11 cellular contexts compared by ENCODE assay signal in the genomic region with DNA sequence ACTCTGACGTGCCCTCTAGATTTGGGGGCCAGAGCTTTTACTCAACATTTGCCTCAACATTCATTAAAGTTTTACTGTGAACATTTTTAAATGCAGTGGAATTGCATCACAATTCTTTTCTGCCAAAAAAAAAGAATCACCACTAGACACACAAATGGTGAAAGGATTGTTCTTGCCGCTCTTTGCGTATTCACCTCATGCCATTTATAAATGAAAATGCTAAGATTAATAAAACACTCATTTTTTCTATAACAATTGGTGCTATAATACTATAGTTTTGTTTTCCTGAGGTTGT. TPM values are rescaled to one million over a fixed set of nuclear protein-coding genes. Genes with fewer than 3 reads are reported as not detected.
DNase-seq lines count a peak whose midpoint lies in the region; ATAC-seq, FAIRE-seq and TF ChIP-seq lines count a peak whose summit lies in the region.
"Had no signal": no experiment of that assay in that cellular context is flagged by ENCODE, and none has a peak within 500 bp of the region (broad histone marks: within the 10 kb centered on the region; RNA-seq: fewer than 3 reads in every experiment).

No MANE protein-coding gene starts in this region.

- no peaks in the 10 kb centered on the region for H3K9me3 Mint-ChIP-seq in activated naive CD4-positive, alpha-beta T cell treated with anti-CD3 and anti-CD28 coated beads, Interleukin-2, amount 50 U/mL, for 72 hours
- H3K9me3 Mint-ChIP-seq in naive thymus-derived CD4-positive, alpha-beta T cell: peaks cover 0 to 4% (median 0%) of the 10 kb centered on the region in 11 donors

- no peak for FAIRE-seq in kidney (lab: Jason Lieb, UNC)

- TF ChIP-seq CTCF in AG09309 (IDR thresholded peaks at IDR 0.05; ENCODE audit: control insufficient read depth, insufficient read depth, low read depth, low read length, missing control alignments): no peak
- no peak for TF ChIP-seq CTCF in astrocyte of the spinal cord (IDR thresholded peaks at IDR 0.05; ENCODE audit: low read depth, low read length)
- no peak for TF ChIP-seq CTCF in kidney (IDR thresholded peaks at IDR 0.05; ENCODE audit: borderline replicate concordance, extremely low read depth, insufficient read depth)

- POLR2A ChIA-PET in naive thymus-derived CD4-positive, alpha-beta T cell (lab: Charles Lee): no interaction called here

- peaks cover 2% of the 10 kb centered on the region for H3K27me3 ChIP-seq in skeletal muscle satellite cell (ENCODE audit: control insufficient read depth, insufficient read depth, low read length)
- H3K27me3 ChIP-seq in naive thymus-derived CD4-positive, alpha-beta T cell (ENCODE audit: control insufficient read depth in 2 of 2, insufficient read depth in 2 of 2, low read length in 2 of 2): no peaks in the 10 kb centered on the region
- H3K27me3 ChIP-seq: adrenal gland, BLaER1 had no signal

- H3K27ac Mint-ChIP-seq in activated naive CD4-positive, alpha-beta T cell treated with anti-CD3 and anti-CD28 coated beads, Interleukin-2, amount 50 U/mL, for 72 hours: no peak overlapping the region
- H3K27ac Mint-ChIP-seq in naive thymus-derived CD4-positive, alpha-beta T cell: no peak overlapping the region

- no peaks in the 10 kb centered on the region for H3K36me3 Mint-ChIP-seq in activated naive CD4-positive, alpha-beta T cell treated with anti-CD3 and anti-CD28 coated beads, Interleukin-2, amount 50 U/mL, for 72 hours
- no peaks in the 10 kb centered on the region for H3K36me3 Mint-ChIP-seq in naive thymus-derived CD4-positive, alpha-beta T cell

- no peaks in the 10 kb centered on the region for H3K36me3 ChIP-seq in kidney (ENCODE audit: control insufficient read depth in 1 of 2, insufficient read depth in 2 of 2, low read length in 2 of 2)
- H3K36me3 ChIP-seq in skeletal muscle satellite cell (ENCODE audit: insufficient read depth, low read length): no peaks in the 10 kb centered on the region
- no peaks in the 10 kb centered on the region for H3K36me3 ChIP-seq in naive thymus-derived CD4-positive, alpha-beta T cell (ENCODE audit: control insufficient read depth in 2 of 3, insufficient read depth in 3 of 3, low read length in 3 of 3)
- H3K36me3 ChIP-seq: adrenal gland, BLaER1, neutrophil had no signal

- no peak for ATAC-seq in activated naive CD4-positive, alpha-beta T cell treated with anti-CD3 and anti-CD28 coated beads, Interleukin-2, amount 50 U/mL, for 72 hours
- ATAC-seq in naive thymus-derived CD4-positive, alpha-beta T cell: no peak

- H3K4me1 ChIP-seq in kidney (ENCODE audit: control insufficient read depth in 1 of 2, insufficient read depth in 1 of 2, low read depth in 1 of 2, low read length in 2 of 2): no peaks in the 10 kb centered on the region
- peaks cover 18% of the 10 kb centered on the region for H3K4me1 ChIP-seq in skeletal muscle satellite cell (ENCODE audit: control insufficient read depth, insufficient read depth, low read length)
- no peaks in the 10 kb centered on the region for H3K4me1 ChIP-seq in naive thymus-derived CD4-positive, alpha-beta T cell (ENCODE audit: control insufficient read depth in 2 of 2, insufficient read depth in 2 of 2, low read length in 2 of 2)

- DNase-seq in AG09309 (ENCODE audit: low read depth): no peak
- no peak for DNase-seq in astrocyte of the spinal cord (ENCODE audit: low read depth, low spot score)
- no peak for DNase-seq in kidney
- DNase-seq in NCI-H345 (lab: John Stamatoyannopoulos, UW): no peak
- no peak for DNase-seq in activated naive CD4-positive, alpha-beta T cell treated with anti-CD3 and anti-CD28 coated beads, Interleukin-2, amount 50 U/mL, for 72 hours (ENCODE audit: low spot score in 2 of 2)
- DNase-seq in glomerular visceral epithelial cell (ENCODE audit: extremely low spot score): no peak
- DNase-seq in naive thymus-derived CD4-positive, alpha-beta T cell: no peak
- DNase-seq: adrenal gland had no signal

- H3K4me2 ChIP-seq in skeletal muscle satellite cell (ENCODE audit: low read length): peak overlapping the region; percentile 83

- in situ Hi-C loops in astrocyte of the spinal cord (cut with HindIII; ENCODE audit: low sequenced_read_pairs): no loop called here

- H3K9me3 ChIP-seq in kidney (ENCODE audit: control insufficient read depth in 1 of 2, low read length in 2 of 2) (no peaks in the 10 kb centered on the region), skeletal muscle satellite cell (replicated peaks; ENCODE audit: low read length) (no peaks in the 10 kb centered on the region)
- no peaks in the 10 kb centered on the region for H3K9me3 ChIP-seq in naive thymus-derived CD4-positive, alpha-beta T cell (ENCODE audit: control insufficient read depth in 2 of 3, low read length in 3 of 3)
- H3K9me3 ChIP-seq: adrenal gland, BLaER1, neutrophil had no signal

- H3K9ac ChIP-seq in kidney (ENCODE audit: low read length in 2 of 2) (peak overlapping the region in 1 of 2 donors; percentile 57), skeletal muscle satellite cell (ENCODE audit: low read depth, low read length) (no peak overlapping the region)
- H3K9ac ChIP-seq: BLaER1 had no signal

- no peak overlapping the region for H3K4me3 Mint-ChIP-seq in naive thymus-derived CD4-positive, alpha-beta T cell

- peaks cover 2 to 19% (median 13%) of the 10 kb centered on the region in 5 donors for H3K27me3 Mint-ChIP-seq in naive thymus-derived CD4-positive, alpha-beta T cell

- CTCF ChIA-PET in naive thymus-derived CD4-positive, alpha-beta T cell (lab: Charles Lee): no interaction called here

- no peak overlapping the region for H3K27ac ChIP-seq in kidney (ENCODE audit: low read depth in 2 of 2, low read length in 2 of 2)
- H3K27ac ChIP-seq in naive thymus-derived CD4-positive, alpha-beta T cell (ENCODE audit: low read depth, low read length): no peak overlapping the region
- H3K27ac ChIP-seq: BLaER1, neutrophil had no signal

- H3K4me3 ChIP-seq in AG09309 (ENCODE audit: control insufficient read depth, low read depth, low read length): peak overlapping the region; percentile 42
- peak overlapping the region; percentile 60 for H3K4me3 ChIP-seq in astrocyte of the spinal cord (ENCODE audit: low read depth, low read length)
- peak overlapping the region; percentile 61 to 67 for H3K4me3 ChIP-seq in kidney (ENCODE audit: low read length in 2 of 2)
- H3K4me3 ChIP-seq in skeletal muscle satellite cell (ENCODE audit: low read length): no peak overlapping the region
- H3K4me3 ChIP-seq in naive thymus-derived CD4-positive, alpha-beta T cell (ENCODE audit: low read length): no peak overlapping the region
- H3K4me3 ChIP-seq: BLaER1 had no signal

- intact Hi-C loops in kidney (cut with DNase I): no loop called here
- intact Hi-C loops in naive thymus-derived CD4-positive, alpha-beta T cell (cut with micrococcal nuclease): no loop called here

- H3K4me1 Mint-ChIP-seq in naive thymus-derived CD4-positive, alpha-beta T cell: no peaks in the 10 kb centered on the region

RNA-seq across cellular contexts. Expression of gene RHOJ, which starts 1.0 kb away (rescaled TPM):
- 20.0 TPM for total RNA-seq in kidney
- polyA plus RNA-seq in kidney (ENCODE audit: insufficient read depth, low read depth, low replicate concordance): 4.0 TPM
- total RNA-seq in skeletal muscle satellite cell (2012; rRNA removed): under 0.01 TPM in 1 of 2 replicates, not detected in the other
- not detected for total RNA-seq in activated naive CD4-positive, alpha-beta T cell treated with anti-CD3 and anti-CD28 coated beads, Interleukin-2, amount 50 U/mL, for 72 hours
- not detected for total RNA-seq in naive thymus-derived CD4-positive, alpha-beta T cell
- not detected for polyA plus RNA-seq in naive thymus-derived CD4-positive, alpha-beta T cell

Comparison
In these comparisons a context has a peak if more than half of its experiments do, and no peak if none do; other contexts are left out.
1. H3K4me3 ChIP-seq: peak in AG09309 (single experiment), astrocyte of the spinal cord (single experiment) and kidney (2 of 2); none in skeletal muscle satellite cell (single experiment) and naive thymus-derived CD4-positive, alpha-beta T cell (single experiment).
2. RNA of gene RHOJ, which starts 1.0 kb away (total RNA-seq): 20.0 TPM in kidney (single experiment); not detected in activated naive CD4-positive, alpha-beta T cell treated with anti-CD3 and anti-CD28 coated beads, Interleukin-2, amount 50 U/mL, for 72 hours and not detected in naive thymus-derived CD4-positive, alpha-beta T cell; every median in the first group is over 10 times any median in the second.